In genomic region chr16:88435437-88436355, GRCh38 we compare ENCODE assay signal across 24 cellular contexts. TPM values are rescaled to one million over a fixed set of nuclear protein-coding genes. Genes with fewer than 3 reads are reported as not detected.
DNase-seq lines count a peak whose midpoint lies in the region; ATAC-seq, FAIRE-seq and TF ChIP-seq lines count a peak whose summit lies in the region.
"Had no signal": no experiment of that assay in that cellular context is flagged by ENCODE, and none has a peak within 500 bp of the region (broad histone marks: within the 10 kb centered on the region; RNA-seq: fewer than 3 reads in every experiment).

No MANE protein-coding gene starts in this region.

- H2AFZ ChIP-seq in HepG2 (ENCODE audit: low read length): no peak overlapping the region

- TF ChIP-seq CTCF in HepG2 (CRISPR knock-in tag; IDR thresholded peaks at IDR 0.05) (no peak), right lobe of liver (IDR thresholded peaks at IDR 0.05) (no peak), NB4 (IDR thresholded peaks at IDR 0.05; ENCODE audit: low read depth, low read length) (no peak)

- H3K9me3 ChIP-seq in HepG2 (ENCODE audit: low read length) (no peaks in the 10 kb centered on the region), right lobe of liver (no peaks in the 10 kb centered on the region), aorta (ENCODE audit: control insufficient read depth, low read length) (no peaks in the 10 kb centered on the region)
- H3K9me3 ChIP-seq: Peyer's patch had no signal

- H3K27me3 ChIP-seq in HepG2 (ENCODE audit: control insufficient read depth in 1 of 2, insufficient read depth in 2 of 2, low read length in 2 of 2) (peaks cover 60 to 99% of the 10 kb centered on the region in 2 experiments), right lobe of liver (no peaks in the 10 kb centered on the region), aorta (ENCODE audit: control insufficient read depth in 1 of 2, insufficient read depth in 2 of 2, low read length in 1 of 2) (no peaks in the 10 kb centered on the region)
- H3K27me3 ChIP-seq: Peyer's patch had no signal

- no peak overlapping the region for H3K9ac ChIP-seq in HepG2 (ENCODE audit: insufficient read depth, low read depth, low read length)

- H4K20me1 ChIP-seq in HepG2 (ENCODE audit: insufficient read depth, low read length): peaks cover 8% of the 10 kb centered on the region; the same call in 1 of the 2 replicates

- H3K27ac ChIP-seq in HepG2 (ENCODE audit: extremely low read length, insufficient read depth, low read length): no peak overlapping the region
- H3K27ac ChIP-seq in right lobe of liver: no peak overlapping the region
- no peak overlapping the region for H3K27ac ChIP-seq in aorta (ENCODE audit: low read depth in 1 of 2, low read length in 2 of 2)
- H3K27ac ChIP-seq: C4-2B, Peyer's patch had no signal

- no peak for TF ChIP-seq EP300 in HepG2 (IDR thresholded peaks at IDR 0.05; ENCODE audit: low read depth in 2 of 2, low read length in 2 of 2)
- no peak for TF ChIP-seq EP300 in HepG2 (CRISPR knock-in tag; IDR thresholded peaks at IDR 0.05; ENCODE audit: borderline replicate concordance)

- H3K4me3 ChIP-seq in HepG2 (replicated peaks in 1 of 3; ENCODE audit: insufficient read depth in 1 of 3, low read depth in 2 of 3, low read length in 3 of 3): no peak overlapping the region
- H3K4me3 ChIP-seq in right lobe of liver: no peak overlapping the region
- no peak overlapping the region for H3K4me3 ChIP-seq in NB4 (ENCODE audit: low read depth, low read length)
- H3K4me3 ChIP-seq in aorta (ENCODE audit: low read length in 2 of 2): no peak overlapping the region
- H3K4me3 ChIP-seq: Peyer's patch had no signal

- in situ Hi-C loops in HepG2 (cut with HindIII; ENCODE audit: extremely low pct_ligation_motif_present, low pct_unique_long_range_greater_than_20kb): loop anchor here (10.0 kb wide), 1 partner anchor 241 kb away; no protein-coding TSS in a partner anchor

- no peaks in the 10 kb centered on the region for H3K4me1 ChIP-seq in HepG2 (ENCODE audit: insufficient read depth, low read length)
- no peaks in the 10 kb centered on the region for H3K4me1 ChIP-seq in right lobe of liver
- H3K4me1 ChIP-seq in aorta (ENCODE audit: control insufficient read depth in 1 of 2, insufficient read depth in 2 of 2, low read length in 2 of 2): no peaks in the 10 kb centered on the region

- POLR2A ChIA-PET in HepG2 (lab: Yijun Ruan, JAX): interaction anchor here (0.7 to 1.4 kb wide), 2 partner anchors 52 to 134 kb away, joined by 3 to 4 read pairs; partner anchors contain the start of gene ZC3H18

- no peak for FAIRE-seq in HepG2 (lab: Jason Lieb, UNC)
- FAIRE-seq: D721Med, H1 had no signal

- no peak for TF ChIP-seq RAD21 in HepG2 (CRISPR knock-in tag; IDR thresholded peaks at IDR 0.05)

- TF ChIP-seq POLR2A in HepG2 (IDR thresholded peaks at IDR 0.05; ENCODE audit: insufficient read depth in 1 of 2, low read depth in 2 of 2, low read length in 2 of 2) (no peak), right lobe of liver (IDR thresholded peaks at IDR 0.05) (no peak), NB4 (IDR thresholded peaks at IDR 0.05; ENCODE audit: extremely low read depth, insufficient read length) (no peak)

- H3K79me2 ChIP-seq in HepG2 (ENCODE audit: insufficient read depth, low read length): no peaks in the 10 kb centered on the region

- no peak for DNase-seq in HepG2 (ENCODE audit: low spot score)
- DNase-seq in right lobe of liver: no peak
- peak; percentile 54 for DNase-seq in NB4 (ENCODE audit: low read depth)
- DNase-seq in left kidney (ENCODE audit: low read depth, low spot score): peak; percentile 38
- no peak for DNase-seq in iPS-NIHi11 (ENCODE audit: low spot score)
- no peak for DNase-seq in aorta
- DNase-seq in MV-4-11 (lab: John Stamatoyannopoulos, UW): no peak
- DNase-seq: DMS53; EL; GF-D8; Karpas-422; NCI-H1105; NCI-H2029 treated with DMSO at 0.1 percent for 48 hours; NCI-H226; NCI-H510A treated with DMSO at 0.1 percent for 48 hours; NCI-H748 treated with DMSO at 0.1 percent for 48 hours; NK-92 treated with Interleukin-12 subunit alpha and Interleukin-12 subunit beta, amount 100 ng/mL, for 24 hours; Peyer's patch had no signal

- no peak for ATAC-seq in HepG2
- ATAC-seq in right lobe of liver: no peak
- ATAC-seq in aorta (ENCODE audit: low FRiP score): no peak
- no peak for ATAC-seq in HG03095 (IDR thresholded peaks at IDR 0.05; ENCODE audit: unreplicated experiment)

- no peaks in the 10 kb centered on the region for H3K36me3 ChIP-seq in HepG2 (replicated peaks in 1 of 2; ENCODE audit: control insufficient read depth in 1 of 2, insufficient read depth in 2 of 2, low read length in 2 of 2)
- no peaks in the 10 kb centered on the region for H3K36me3 ChIP-seq in right lobe of liver
- H3K36me3 ChIP-seq in aorta (ENCODE audit: control insufficient read depth in 1 of 2, insufficient read depth in 2 of 2, low read length in 1 of 2): no peaks in the 10 kb centered on the region
- H3K36me3 ChIP-seq: Peyer's patch had no signal

- 30% methylated on average over 19 of the region's 36 CpGs for WGBS in HepG2 (ENCODE audit: low lambda C conversion rate)
- WGBS in right lobe of liver (ENCODE audit: insufficient coverage, low coverage, low lambda C conversion rate, missing lambda C conversion rate): 73% methylated on average over 17 of the region's 36 CpGs
- 93 to 96% methylated on average over 35 to 36 of the region's 36 CpGs for WGBS in aorta, 2 donors

- CTCF ChIA-PET in HepG2 (lab: Yijun Ruan, JAX; ENCODE audit: low intra/inter-chr PET ratio, low total read pairs): no interaction called here

- H3K4me2 ChIP-seq in HepG2 (ENCODE audit: low read depth, low read length): no peak overlapping the region

- intact Hi-C loops in HepG2 (cut with micrococcal nuclease; ENCODE audit: unreplicated experiment) (loop anchor here (2.0 kb wide), 1 partner anchor 241 kb away; no protein-coding TSS in a partner anchor), right lobe of liver (cut with DNase I) (no loop called here), aorta (cut with DNase I) (loop anchor here (2.0 to 10.0 kb wide), 3 partner anchors 241 to 451 kb away; no protein-coding TSS in a partner anchor)

- no TSS peak for BruUV-seq in HepG2 (replicated peaks; lab: Mats Ljungman, UMichigan)

TF ChIP-seq in HepG2, 621 proteins besides CTCF, POLR2A, EP300 and RAD21 (continues in another document):
- TF ChIP-seq MTF2 (CRISPR knock-in tag; IDR thresholded peaks at IDR 0.05; ENCODE audit: borderline replicate concordance): peak; percentile 18; the same call in 1 of the 2 replicates

RNA-seq across cellular contexts. Expression of gene ZFPM1, which starts 17.4 kb away (rescaled TPM):
- total RNA-seq in HepG2 (2016; rRNA removed; fragmentation: Illumina TruSeq; extraction: Trizol): 3.4 and 3.8 TPM in 2 replicates
- total RNA-seq in HepG2 (2016; cell fraction: cytosol; rRNA removed; fragmentation: Illumina TruSeq; extraction: Trizol; ENCODE audit: low read depth): 0.81 and 2.1 TPM in 2 replicates
- 3.4 and 3.9 TPM in 2 replicates for total RNA-seq in HepG2 (2016; cell fraction: insoluble cytoplasmic fraction; rRNA removed; fragmentation: Illumina TruSeq; extraction: Trizol)
- total RNA-seq in HepG2 (2016; cell fraction: membrane; rRNA removed; fragmentation: Illumina TruSeq; extraction: Trizol): 3.4 and 4.3 TPM in 2 replicates
- 3.4 and 6.6 TPM in 2 replicates for total RNA-seq in HepG2 (2016; cell fraction: nucleus; rRNA removed; fragmentation: Illumina TruSeq; extraction: Trizol)
- polyA plus RNA-seq in HepG2 (2011; rRNA removed): 1.3 and 1.7 TPM in 2 replicates
- polyA plus RNA-seq in HepG2 (2011; cell fraction: cytosol; rRNA removed): 0.79 and 1.3 TPM in 2 replicates
- polyA plus RNA-seq in HepG2 (2011; cell fraction: nucleus; rRNA removed): 7.1 and 7.6 TPM in 2 replicates
- 7.2 and 7.6 TPM in 2 replicates for polyA plus RNA-seq in HepG2 (2012)
- polyA plus RNA-seq in HepG2 (2016; cell fraction: cytosol; fragmentation: Illumina TruSeq; extraction: Trizol; ENCODE audit: low read depth): 1.2 TPM in 2 replicates
- polyA plus RNA-seq in HepG2 (2016; cell fraction: insoluble cytoplasmic fraction; fragmentation: Illumina TruSeq; extraction: Trizol; ENCODE audit: low read depth): 3.7 and 8.7 TPM in 2 replicates
- 2.7 and 4.8 TPM in 2 replicates for polyA plus RNA-seq in HepG2 (2016; cell fraction: membrane; fragmentation: Illumina TruSeq; extraction: Trizol; ENCODE audit: low read depth)
- polyA plus RNA-seq in HepG2 (2016; cell fraction: nucleus; fragmentation: Illumina TruSeq; extraction: Trizol; ENCODE audit: insufficient read depth, low read depth): 14.0 and 14.3 TPM in 2 replicates
- 0.98 and 4.2 TPM in 2 replicates for polyA minus RNA-seq in HepG2 (2011; rRNA and poly(A)+ RNA removed; ENCODE audit: low replicate concordance)
- 2.7 and 6.6 TPM in 2 replicates for polyA minus RNA-seq in HepG2 (2011; cell fraction: cytosol; rRNA and poly(A)+ RNA removed)
- polyA minus RNA-seq in HepG2 (2011; cell fraction: nucleus; rRNA and poly(A)+ RNA removed): 5.0 and 7.5 TPM in 2 replicates
- 10 to 100 TPM in 2 of 6 experiments, 1 to 10 TPM in 4; 3.8 to 15.5 (median 8.3) TPM for total RNA-seq in right lobe of liver
- 1 to 10 TPM; 4.1 to 8.8 TPM for total RNA-seq in aorta
- 1 to 10 TPM in 1 of 2 donors, under 1 TPM in 1; 0.88 to 2.0 TPM for polyA plus RNA-seq in aorta

RNA-seq across cellular contexts. Expression of gene ZNF469, which starts 52.9 kb away (rescaled TPM):
- total RNA-seq in HepG2 (2016; rRNA removed; fragmentation: Illumina TruSeq; extraction: Trizol): not detected in 2 replicates
- not detected in 2 replicates for total RNA-seq in HepG2 (2016; cell fraction: cytosol; rRNA removed; fragmentation: Illumina TruSeq; extraction: Trizol; ENCODE audit: low read depth)
- total RNA-seq in HepG2 (2016; cell fraction: insoluble cytoplasmic fraction; rRNA removed; fragmentation: Illumina TruSeq; extraction: Trizol): not detected in 2 replicates
- not detected in 2 replicates for total RNA-seq in HepG2 (2016; cell fraction: membrane; rRNA removed; fragmentation: Illumina TruSeq; extraction: Trizol)
- total RNA-seq in HepG2 (2016; cell fraction: nucleus; rRNA removed; fragmentation: Illumina TruSeq; extraction: Trizol): not detected in 2 replicates
- polyA plus RNA-seq in HepG2 (2011; rRNA removed): not detected in 2 replicates
- polyA plus RNA-seq in HepG2 (2011; cell fraction: cytosol; rRNA removed): not detected in 2 replicates
- polyA plus RNA-seq in HepG2 (2011; cell fraction: nucleus; rRNA removed): 0.02 TPM in 1 of 2 replicates, not detected in the other
- not detected in 2 replicates for polyA plus RNA-seq in HepG2 (2012)
- not detected in 2 replicates for polyA plus RNA-seq in HepG2 (2016; cell fraction: cytosol; fragmentation: Illumina TruSeq; extraction: Trizol; ENCODE audit: low read depth)
- not detected in 2 replicates for polyA plus RNA-seq in HepG2 (2016; cell fraction: insoluble cytoplasmic fraction; fragmentation: Illumina TruSeq; extraction: Trizol; ENCODE audit: low read depth)
- not detected in 2 replicates for polyA plus RNA-seq in HepG2 (2016; cell fraction: membrane; fragmentation: Illumina TruSeq; extraction: Trizol; ENCODE audit: low read depth)
- not detected in 2 replicates for polyA plus RNA-seq in HepG2 (2016; cell fraction: nucleus; fragmentation: Illumina TruSeq; extraction: Trizol; ENCODE audit: insufficient read depth, low read depth)
- not detected in 2 replicates for polyA minus RNA-seq in HepG2 (2011; rRNA and poly(A)+ RNA removed; ENCODE audit: low replicate concordance)
- not detected in 2 replicates for polyA minus RNA-seq in HepG2 (2011; cell fraction: cytosol; rRNA and poly(A)+ RNA removed)
- polyA minus RNA-seq in HepG2 (2011; cell fraction: nucleus; rRNA and poly(A)+ RNA removed): not detected in 2 replicates
- 1 to 10 TPM in 2 of 6 experiments, under 1 TPM in 4; 0.22 to 1.3 (median 0.37) TPM for total RNA-seq in right lobe of liver
- total RNA-seq in aorta: 1 to 10 TPM; 1.9 to 5.2 TPM
- polyA plus RNA-seq in aorta: under 1 TPM; 0.38 to 0.54 TPM
- total RNA-seq: MCF 10A, SK-MEL-5 had no signal

Comparison
In these comparisons a context has a peak if more than half of its experiments do, and no peak if none do; other contexts are left out.
1. intact Hi-C loops: an anchor here in HepG2 (2.0 kb wide) and aorta (2.0 to 10.0 kb wide); none called in right lobe of liver.
2. DNase-seq: peak in NB4 (single experiment) and left kidney (single experiment); none in HepG2 (single experiment), right lobe of liver (0 of 3), iPS-NIHi11 (single experiment), aorta (0 of 2) and MV-4-11 (single experiment).